10 cellular contexts compared by ENCODE assay signal in genomic region chr1:152917794-152918193, GRCh38. TPM values are rescaled to one million over a fixed set of nuclear protein-coding genes. Genes with fewer than 3 reads are reported as not detected.
DNase-seq lines count a peak whose midpoint lies in the region; ATAC-seq and TF ChIP-seq lines count a peak whose summit lies in the region.
"Had no signal": no experiment of that assay in that cellular context is flagged by ENCODE, and none has a peak within 500 bp of the region (broad histone marks: within the 10 kb centered on the region; RNA-seq: fewer than 3 reads in every experiment).

No MANE protein-coding gene starts in this region.

- intact Hi-C loops in OCI-LY7 (cut with micrococcal nuclease; ENCODE audit: unreplicated experiment) (no loop called here), thyroid gland (cut with DNase I) (no loop called here), mucosa of descending colon (cut with DNase I, micrococcal nuclease) (no loop called here)
- intact Hi-C loops in CD4-positive, alpha-beta memory T cell (cut with micrococcal nuclease) = no loop called here

- H2AFZ ChIP-seq in OCI-LY7 (ENCODE audit: low read length) = no peak overlapping the region

- POLR2A ChIA-PET in OCI-LY7 (lab: Charles Lee) = no interaction called here
- POLR2A ChIA-PET in CD4-positive, alpha-beta memory T cell (lab: Charles Lee; ENCODE audit: partially characterized antibody) = no interaction called here

- no peaks in the 10 kb centered on the region for H3K36me3 ChIP-seq in OCI-LY7 (ENCODE audit: insufficient read depth, low read length)
- no peaks in the 10 kb centered on the region for H3K36me3 ChIP-seq in thyroid gland
- no peaks in the 10 kb centered on the region for H3K36me3 ChIP-seq in CD4-positive, alpha-beta memory T cell (ENCODE audit: insufficient read depth, low read length)
- no peaks in the 10 kb centered on the region for H3K36me3 ChIP-seq in mucosa of descending colon (ENCODE audit: low read depth)

- no peak for ATAC-seq in activated naive CD4-positive, alpha-beta T cell treated with anti-CD3 and anti-CD28 coated beads, Interleukin-2, amount 50 U/mL, for 72 hours
- peak; percentile 46 for ATAC-seq in esophagus mucosa
- ATAC-seq in mucosa of descending colon = no peak

- peak overlapping the region; percentile 75 for H3K27ac Mint-ChIP-seq in activated naive CD4-positive, alpha-beta T cell treated with anti-CD3 and anti-CD28 coated beads, Interleukin-2, amount 50 U/mL, for 24 hours
- no peak overlapping the region for H3K27ac Mint-ChIP-seq in activated naive CD4-positive, alpha-beta T cell treated with anti-CD3 and anti-CD28 coated beads, Interleukin-2, amount 50 U/mL, for 72 hours
- H3K27ac Mint-ChIP-seq in type B pancreatic cell = no peak overlapping the region
- no peak overlapping the region for H3K27ac Mint-ChIP-seq in CD4-positive, alpha-beta memory T cell

- no peaks in the 10 kb centered on the region for H3K79me2 ChIP-seq in OCI-LY7 (ENCODE audit: insufficient read depth, low read depth, low read length)

- no peak for DNase-seq in activated naive CD4-positive, alpha-beta T cell treated with anti-CD3 and anti-CD28 coated beads, Interleukin-2, amount 50 U/mL, for 72 hours (ENCODE audit: low spot score in 2 of 2)
- DNase-seq in OCI-LY7 (ENCODE audit: low spot score) (no peak), type B pancreatic cell (ENCODE audit: extremely low spot score, unreplicated experiment) (no peak), thyroid gland (no peak), mucosa of descending colon (no peak)
- DNase-seq in CD4-positive, alpha-beta memory T cell = no peak
- DNase-seq: activated CD4-positive, alpha-beta T cell treated with anti-CD3 and anti-CD28 coated beads, Interleukin-2, amount 50 U/mL, for 48 hours had no signal

- 23 to 27% methylated on average over 3 of the region's 3 CpGs for WGBS in thyroid gland, 2 donors

- H3K9me2 ChIP-seq in OCI-LY7 (ENCODE audit: insufficient read depth, low read length) = no peaks in the 10 kb centered on the region

- CTCF ChIA-PET in OCI-LY7 (lab: Charles Lee; ENCODE audit: unreplicated experiment) = interaction anchor here (0.5 kb wide), 1 partner anchor 135 kb away, joined by 3 read pairs; no protein-coding TSS in a partner anchor
- CTCF ChIA-PET in CD4-positive, alpha-beta memory T cell (lab: Charles Lee; ENCODE audit: partially characterized antibody) = no interaction called here

- no peaks in the 10 kb centered on the region for H3K9me3 ChIP-seq in OCI-LY7 (ENCODE audit: low read length)
- H3K9me3 ChIP-seq in thyroid gland = no peaks in the 10 kb centered on the region
- H3K9me3 ChIP-seq in CD4-positive, alpha-beta memory T cell (ENCODE audit: control insufficient read depth in 1 of 2, low read length in 2 of 2) = no peaks in the 10 kb centered on the region
- H3K9me3 ChIP-seq in mucosa of descending colon = no peaks in the 10 kb centered on the region

- no peak overlapping the region for H3K4me3 Mint-ChIP-seq in activated naive CD4-positive, alpha-beta T cell treated with anti-CD3 and anti-CD28 coated beads, Interleukin-2, amount 50 U/mL, for 24 hours
- no peak overlapping the region for H3K4me3 Mint-ChIP-seq in type B pancreatic cell
- H3K4me3 Mint-ChIP-seq in CD4-positive, alpha-beta memory T cell = no peak overlapping the region

- no peaks in the 10 kb centered on the region for H3K27me3 ChIP-seq in thyroid gland
- peaks cover 9% of the 10 kb centered on the region for H3K27me3 ChIP-seq in CD4-positive, alpha-beta memory T cell (ENCODE audit: insufficient read depth, low read length)

- no peak for TF ChIP-seq POLR2A in thyroid gland (IDR thresholded peaks at IDR 0.05)

- TF ChIP-seq CTCF in OCI-LY7 (conservative IDR thresholded peaks at IDR 0.05; ENCODE audit: low read length) = 0 out of 2 replicates have a peak, but pooled peaks have one; percentile 31
- peak; percentile 53 for TF ChIP-seq CTCF in type B pancreatic cell (conservative IDR thresholded peaks at IDR 0.05)
- peak in 2 of 6 experiments; percentile 19 to 30 for TF ChIP-seq CTCF in thyroid gland (IDR thresholded peaks at IDR 0.05)
- no peak for TF ChIP-seq CTCF in mucosa of descending colon (IDR thresholded peaks at IDR 0.05)

- H3K4me1 Mint-ChIP-seq in activated naive CD4-positive, alpha-beta T cell treated with anti-CD3 and anti-CD28 coated beads, Interleukin-2, amount 50 U/mL, for 24 hours = no peaks in the 10 kb centered on the region
- no peaks in the 10 kb centered on the region for H3K4me1 Mint-ChIP-seq in type B pancreatic cell (ENCODE audit: unreplicated experiment)
- H3K4me1 Mint-ChIP-seq in CD4-positive, alpha-beta memory T cell = no peaks in the 10 kb centered on the region

- H3K4me2 ChIP-seq in OCI-LY7 (ENCODE audit: low read length) = no peak overlapping the region

- H3K27me3 Mint-ChIP-seq in activated naive CD4-positive, alpha-beta T cell treated with anti-CD3 and anti-CD28 coated beads, Interleukin-2, amount 50 U/mL, for 24 hours = peaks cover 25% of the 10 kb centered on the region
- no peaks in the 10 kb centered on the region for H3K27me3 Mint-ChIP-seq in type B pancreatic cell
- peaks cover 9 to 19% of the 10 kb centered on the region in 2 donors for H3K27me3 Mint-ChIP-seq in CD4-positive, alpha-beta memory T cell

- H3K4me1 ChIP-seq in OCI-LY7 (ENCODE audit: insufficient read depth, low read length, poor library complexity, severe bottlenecking) (no peaks in the 10 kb centered on the region), thyroid gland (no peaks in the 10 kb centered on the region), mucosa of descending colon (ENCODE audit: low read depth) (no peaks in the 10 kb centered on the region)
- H3K4me1 ChIP-seq in CD4-positive, alpha-beta memory T cell (ENCODE audit: insufficient read depth, low read length) = no peaks in the 10 kb centered on the region

- no peak overlapping the region for H3K27ac ChIP-seq in OCI-LY7 (ENCODE audit: low read depth, low read length, poor library complexity, severe bottlenecking)
- no peak overlapping the region for H3K27ac ChIP-seq in thyroid gland
- no peak overlapping the region for H3K27ac ChIP-seq in CD4-positive, alpha-beta memory T cell (ENCODE audit: low read depth, low read length)

- no peaks in the 10 kb centered on the region for H4K20me1 ChIP-seq in OCI-LY7 (ENCODE audit: insufficient read depth, low read length)

- H3K36me3 Mint-ChIP-seq in activated naive CD4-positive, alpha-beta T cell treated with anti-CD3 and anti-CD28 coated beads, Interleukin-2, amount 50 U/mL, for 24 hours = no peaks in the 10 kb centered on the region
- no peaks in the 10 kb centered on the region for H3K36me3 Mint-ChIP-seq in activated naive CD4-positive, alpha-beta T cell treated with anti-CD3 and anti-CD28 coated beads, Interleukin-2, amount 50 U/mL, for 72 hours
- no peaks in the 10 kb centered on the region for H3K36me3 Mint-ChIP-seq in type B pancreatic cell
- H3K36me3 Mint-ChIP-seq in CD4-positive, alpha-beta memory T cell = no peaks in the 10 kb centered on the region

- no peaks in the 10 kb centered on the region for H3K9me3 Mint-ChIP-seq in activated naive CD4-positive, alpha-beta T cell treated with anti-CD3 and anti-CD28 coated beads, Interleukin-2, amount 50 U/mL, for 24 hours
- no peaks in the 10 kb centered on the region for H3K9me3 Mint-ChIP-seq in activated naive CD4-positive, alpha-beta T cell treated with anti-CD3 and anti-CD28 coated beads, Interleukin-2, amount 50 U/mL, for 72 hours
- H3K9me3 Mint-ChIP-seq in type B pancreatic cell = no peaks in the 10 kb centered on the region
- H3K9me3 Mint-ChIP-seq in CD4-positive, alpha-beta memory T cell = peaks cover 0 to 4% (median 0%) of the 10 kb centered on the region in 8 donors

- no TSS peak for BruUV-seq in OCI-LY7 (replicated peaks; lab: Mats Ljungman, UMichigan)

- H3K4me3 ChIP-seq in OCI-LY7 (ENCODE audit: low read depth, low read length, poor library complexity, severe bottlenecking) (no peak overlapping the region), thyroid gland (replicated peaks in 1 of 3) (no peak overlapping the region), mucosa of descending colon (no peak overlapping the region)
- no peak overlapping the region for H3K4me3 ChIP-seq in CD4-positive, alpha-beta memory T cell (ENCODE audit: low read length in 2 of 2)

RNA-seq across cellular contexts. Expression of gene IVL, which starts 9.4 kb away (rescaled TPM):
- total RNA-seq in activated naive CD4-positive, alpha-beta T cell treated with anti-CD3 and anti-CD28 coated beads, Interleukin-2, amount 50 U/mL, for 72 hours = not detected
- not detected in 2 replicates for total RNA-seq in OCI-LY7 (2014; rRNA removed; shearing (Covaris generic))
- total RNA-seq in OCI-LY7 (2022) (not detected in 2 replicates), esophagus mucosa (145 TPM), type B pancreatic cell (ENCODE audit: low replicate concordance) (10.9 and 19.3 TPM in 2 replicates), thyroid gland (not detected), mucosa of descending colon (not detected)
- not detected for total RNA-seq in CD4-positive, alpha-beta memory T cell
- polyA plus RNA-seq in CD4-positive, alpha-beta memory T cell = not detected
- total RNA-seq: osteocyte had no signal

RNA-seq across cellular contexts. Expression of gene SPRR5, which starts 29.2 kb away (rescaled TPM):
- not detected for total RNA-seq in activated naive CD4-positive, alpha-beta T cell treated with anti-CD3 and anti-CD28 coated beads, Interleukin-2, amount 50 U/mL, for 72 hours
- total RNA-seq in OCI-LY7 (2014; rRNA removed; shearing (Covaris generic)) = not detected in 2 replicates
- total RNA-seq in OCI-LY7 (2022) (not detected in 2 replicates), esophagus mucosa (3.5 TPM), type B pancreatic cell (ENCODE audit: low replicate concordance) (not detected in 2 replicates), thyroid gland (not detected), mucosa of descending colon (not detected)
- not detected for total RNA-seq in CD4-positive, alpha-beta memory T cell
- not detected for polyA plus RNA-seq in CD4-positive, alpha-beta memory T cell
- total RNA-seq: osteocyte had no signal

RNA-seq across cellular contexts. Expression of gene SMCP, which starts 39.7 kb away (rescaled TPM):
- not detected for total RNA-seq in activated naive CD4-positive, alpha-beta T cell treated with anti-CD3 and anti-CD28 coated beads, Interleukin-2, amount 50 U/mL, for 72 hours
- total RNA-seq in OCI-LY7 (2014; rRNA removed; shearing (Covaris generic)) = not detected in 2 replicates
- not detected in 2 replicates for total RNA-seq in OCI-LY7 (2022)
- total RNA-seq in esophagus mucosa = not detected
- not detected in 2 replicates for total RNA-seq in type B pancreatic cell (ENCODE audit: low replicate concordance)
- total RNA-seq in thyroid gland = 1 to 10 TPM in 1 of 4 donors, not detected in 3; 2.6 TPM
- not detected for total RNA-seq in CD4-positive, alpha-beta memory T cell
- not detected for polyA plus RNA-seq in CD4-positive, alpha-beta memory T cell
- not detected for total RNA-seq in mucosa of descending colon
- total RNA-seq: osteocyte had no signal

RNA-seq across cellular contexts. Expression of gene SPRR4, which starts 52.7 kb away (rescaled TPM):
- total RNA-seq in activated naive CD4-positive, alpha-beta T cell treated with anti-CD3 and anti-CD28 coated beads, Interleukin-2, amount 50 U/mL, for 72 hours = not detected
- total RNA-seq in OCI-LY7 (2014; rRNA removed; shearing (Covaris generic)) = not detected in 2 replicates
- total RNA-seq in OCI-LY7 (2022) = not detected in 2 replicates
- total RNA-seq in esophagus mucosa = not detected
- not detected in 2 replicates for total RNA-seq in type B pancreatic cell (ENCODE audit: low replicate concordance)
- total RNA-seq in thyroid gland = not detected
- total RNA-seq in CD4-positive, alpha-beta memory T cell = not detected
- not detected for polyA plus RNA-seq in CD4-positive, alpha-beta memory T cell
- total RNA-seq in mucosa of descending colon = not detected
- total RNA-seq: osteocyte had no signal

RNA-seq across cellular contexts. Expression of gene LCE7A, which starts 58.0 kb away (rescaled TPM):
- total RNA-seq in activated naive CD4-positive, alpha-beta T cell treated with anti-CD3 and anti-CD28 coated beads, Interleukin-2, amount 50 U/mL, for 72 hours = not detected
- not detected in 2 replicates for total RNA-seq in OCI-LY7 (2014; rRNA removed; shearing (Covaris generic))
- total RNA-seq in OCI-LY7 (2022) (not detected in 2 replicates), esophagus mucosa (not detected), type B pancreatic cell (ENCODE audit: low replicate concordance) (not detected in 2 replicates), thyroid gland (not detected), mucosa of descending colon (not detected)
- total RNA-seq in CD4-positive, alpha-beta memory T cell = not detected
- polyA plus RNA-seq in CD4-positive, alpha-beta memory T cell = not detected
- total RNA-seq: osteocyte had no signal
